In the genomic region with DNA sequence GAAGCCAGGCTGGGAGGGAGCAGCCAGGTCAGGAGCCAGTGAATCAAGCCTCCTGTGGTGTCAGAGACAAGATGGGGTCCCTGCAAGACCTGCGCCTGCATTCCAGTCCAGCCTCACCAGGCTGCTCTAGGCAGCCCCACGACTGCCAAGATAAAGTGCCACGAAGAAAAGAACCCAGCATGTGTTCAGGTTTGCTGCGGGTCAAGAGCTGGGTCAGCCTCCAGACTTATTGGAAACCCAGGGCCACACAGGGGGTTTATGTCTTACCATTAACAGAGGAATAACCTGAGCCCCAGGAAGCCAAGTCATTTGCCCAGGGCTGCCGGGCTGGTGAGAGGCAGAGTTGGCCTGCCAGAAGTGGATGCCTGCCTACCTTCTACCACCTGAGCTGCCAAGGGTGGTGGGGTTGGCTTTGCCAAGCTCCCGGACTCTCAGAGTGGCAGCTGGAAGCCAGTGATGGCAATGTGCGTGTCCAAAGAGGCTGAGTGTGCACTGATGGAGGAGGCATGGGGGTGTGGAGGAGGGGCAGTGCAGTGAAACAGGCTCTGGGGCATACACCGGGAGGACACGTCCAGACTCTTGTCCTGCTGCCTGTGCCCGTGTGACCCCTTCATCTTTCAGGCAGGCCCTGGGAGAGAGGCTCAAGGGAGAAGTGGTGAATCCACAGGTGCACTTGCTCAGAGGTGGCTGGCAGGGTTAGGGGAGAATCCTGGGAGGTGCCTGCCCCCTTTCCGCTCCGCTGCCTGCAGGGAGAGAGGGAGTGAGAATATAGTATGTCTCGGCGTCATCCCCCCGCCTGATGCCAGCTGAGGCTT, we compare ENCODE assay signal across 1 cellular context.
TF ChIP-seq lines count a peak whose summit lies in the region.

No MANE protein-coding gene starts in this region.

TF ChIP-seq in GM23338, 12 proteins besides CTCF, POLR2A, EP300 and RAD21:
- TF ChIP-seq, protein P1, sequence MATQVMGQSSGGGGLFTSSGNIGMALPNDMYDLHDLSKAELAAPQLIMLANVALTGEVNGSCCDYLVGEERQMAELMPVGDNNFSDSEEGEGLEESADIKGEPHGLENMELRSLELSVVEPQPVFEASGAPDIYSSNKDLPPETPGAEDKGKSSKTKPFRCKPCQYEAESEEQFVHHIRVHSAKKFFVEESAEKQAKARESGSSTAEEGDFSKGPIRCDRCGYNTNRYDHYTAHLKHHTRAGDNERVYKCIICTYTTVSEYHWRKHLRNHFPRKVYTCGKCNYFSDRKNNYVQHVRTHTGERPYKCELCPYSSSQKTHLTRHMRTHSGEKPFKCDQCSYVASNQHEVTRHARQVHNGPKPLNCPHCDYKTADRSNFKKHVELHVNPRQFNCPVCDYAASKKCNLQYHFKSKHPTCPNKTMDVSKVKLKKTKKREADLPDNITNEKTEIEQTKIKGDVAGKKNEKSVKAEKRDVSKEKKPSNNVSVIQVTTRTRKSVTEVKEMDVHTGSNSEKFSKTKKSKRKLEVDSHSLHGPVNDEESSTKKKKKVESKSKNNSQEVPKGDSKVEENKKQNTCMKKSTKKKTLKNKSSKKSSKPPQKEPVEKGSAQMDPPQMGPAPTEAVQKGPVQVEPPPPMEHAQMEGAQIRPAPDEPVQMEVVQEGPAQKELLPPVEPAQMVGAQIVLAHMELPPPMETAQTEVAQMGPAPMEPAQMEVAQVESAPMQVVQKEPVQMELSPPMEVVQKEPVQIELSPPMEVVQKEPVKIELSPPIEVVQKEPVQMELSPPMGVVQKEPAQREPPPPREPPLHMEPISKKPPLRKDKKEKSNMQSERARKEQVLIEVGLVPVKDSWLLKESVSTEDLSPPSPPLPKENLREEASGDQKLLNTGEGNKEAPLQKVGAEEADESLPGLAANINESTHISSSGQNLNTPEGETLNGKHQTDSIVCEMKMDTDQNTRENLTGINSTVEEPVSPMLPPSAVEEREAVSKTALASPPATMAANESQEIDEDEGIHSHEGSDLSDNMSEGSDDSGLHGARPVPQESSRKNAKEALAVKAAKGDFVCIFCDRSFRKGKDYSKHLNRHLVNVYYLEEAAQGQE (IDR thresholded peaks at IDR 0.05; ENCODE audit: unreplicated experiment): no peak
- TF ChIP-seq, protein P2, sequence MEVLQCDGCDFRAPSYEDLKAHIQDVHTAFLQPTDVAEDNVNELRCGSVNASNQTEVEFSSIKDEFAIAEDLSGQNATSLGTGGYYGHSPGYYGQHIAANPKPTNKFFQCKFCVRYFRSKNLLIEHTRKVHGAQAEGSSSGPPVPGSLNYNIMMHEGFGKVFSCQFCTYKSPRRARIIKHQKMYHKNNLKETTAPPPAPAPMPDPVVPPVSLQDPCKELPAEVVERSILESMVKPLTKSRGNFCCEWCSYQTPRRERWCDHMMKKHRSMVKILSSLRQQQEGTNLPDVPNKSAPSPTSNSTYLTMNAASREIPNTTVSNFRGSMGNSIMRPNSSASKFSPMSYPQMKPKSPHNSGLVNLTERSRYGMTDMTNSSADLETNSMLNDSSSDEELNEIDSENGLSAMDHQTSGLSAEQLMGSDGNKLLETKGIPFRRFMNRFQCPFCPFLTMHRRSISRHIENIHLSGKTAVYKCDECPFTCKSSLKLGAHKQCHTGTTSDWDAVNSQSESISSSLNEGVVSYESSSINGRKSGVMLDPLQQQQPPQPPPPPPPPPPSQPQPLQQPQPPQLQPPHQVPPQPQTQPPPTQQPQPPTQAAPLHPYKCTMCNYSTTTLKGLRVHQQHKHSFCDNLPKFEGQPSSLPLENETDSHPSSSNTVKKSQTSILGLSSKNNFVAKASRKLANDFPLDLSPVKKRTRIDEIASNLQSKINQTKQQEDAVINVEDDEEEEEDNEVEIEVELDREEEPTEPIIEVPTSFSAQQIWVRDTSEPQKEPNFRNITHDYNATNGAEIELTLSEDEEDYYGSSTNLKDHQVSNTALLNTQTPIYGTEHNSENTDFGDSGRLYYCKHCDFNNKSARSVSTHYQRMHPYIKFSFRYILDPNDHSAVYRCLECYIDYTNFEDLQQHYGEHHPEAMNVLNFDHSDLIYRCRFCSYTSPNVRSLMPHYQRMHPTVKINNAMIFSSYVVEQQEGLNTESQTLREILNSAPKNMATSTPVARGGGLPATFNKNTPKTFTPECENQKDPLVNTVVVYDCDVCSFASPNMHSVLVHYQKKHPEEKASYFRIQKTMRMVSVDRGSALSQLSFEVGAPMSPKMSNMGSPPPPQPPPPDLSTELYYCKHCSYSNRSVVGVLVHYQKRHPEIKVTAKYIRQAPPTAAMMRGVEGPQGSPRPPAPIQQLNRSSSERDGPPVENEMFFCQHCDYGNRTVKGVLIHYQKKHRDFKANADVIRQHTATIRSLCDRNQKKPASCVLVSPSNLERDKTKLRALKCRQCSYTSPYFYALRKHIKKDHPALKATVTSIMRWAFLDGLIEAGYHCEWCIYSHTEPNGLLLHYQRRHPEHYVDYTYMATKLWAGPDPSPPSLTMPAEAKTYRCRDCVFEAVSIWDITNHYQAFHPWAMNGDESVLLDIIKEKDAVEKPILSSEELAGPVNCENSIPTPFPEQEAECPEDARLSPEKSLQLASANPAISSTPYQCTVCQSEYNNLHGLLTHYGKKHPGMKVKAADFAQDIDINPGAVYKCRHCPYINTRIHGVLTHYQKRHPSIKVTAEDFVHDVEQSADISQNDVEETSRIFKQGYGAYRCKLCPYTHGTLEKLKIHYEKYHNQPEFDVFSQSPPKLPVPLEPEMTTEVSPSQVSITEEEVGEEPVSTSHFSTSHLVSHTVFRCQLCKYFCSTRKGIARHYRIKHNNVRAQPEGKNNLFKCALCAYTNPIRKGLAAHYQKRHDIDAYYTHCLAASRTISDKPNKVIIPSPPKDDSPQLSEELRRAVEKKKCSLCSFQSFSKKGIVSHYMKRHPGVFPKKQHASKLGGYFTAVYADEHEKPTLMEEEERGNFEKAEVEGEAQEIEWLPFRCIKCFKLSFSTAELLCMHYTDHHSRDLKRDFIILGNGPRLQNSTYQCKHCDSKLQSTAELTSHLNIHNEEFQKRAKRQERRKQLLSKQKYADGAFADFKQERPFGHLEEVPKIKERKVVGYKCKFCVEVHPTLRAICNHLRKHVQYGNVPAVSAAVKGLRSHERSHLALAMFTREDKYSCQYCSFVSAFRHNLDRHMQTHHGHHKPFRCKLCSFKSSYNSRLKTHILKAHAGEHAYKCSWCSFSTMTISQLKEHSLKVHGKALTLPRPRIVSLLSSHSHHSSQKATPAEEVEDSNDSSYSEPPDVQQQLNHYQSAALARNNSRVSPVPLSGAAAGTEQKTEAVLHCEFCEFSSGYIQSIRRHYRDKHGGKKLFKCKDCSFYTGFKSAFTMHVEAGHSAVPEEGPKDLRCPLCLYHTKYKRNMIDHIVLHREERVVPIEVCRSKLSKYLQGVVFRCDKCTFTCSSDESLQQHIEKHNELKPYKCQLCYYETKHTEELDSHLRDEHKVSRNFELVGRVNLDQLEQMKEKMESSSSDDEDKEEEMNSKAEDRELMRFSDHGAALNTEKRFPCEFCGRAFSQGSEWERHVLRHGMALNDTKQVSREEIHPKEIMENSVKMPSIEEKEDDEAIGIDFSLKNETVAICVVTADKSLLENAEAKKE (CRISPR knock-in tag; IDR thresholded peaks at IDR 0.05): no peak
- TF ChIP-seq ZNF331 (CRISPR knock-in tag; IDR thresholded peaks at IDR 0.05; ENCODE audit: low read depth) (no peak), EZH2 (IDR thresholded peaks at IDR 0.05; ENCODE audit: low read depth, unreplicated experiment) (no peak), EZH2phosphoT487 (IDR thresholded peaks at IDR 0.05; ENCODE audit: unreplicated experiment) (no peak), NANOG (IDR thresholded peaks at IDR 0.05; ENCODE audit: borderline replicate concordance) (no peak)
